Comparison of ENCODE assay signal across 8 cellular contexts in the genomic region with DNA sequence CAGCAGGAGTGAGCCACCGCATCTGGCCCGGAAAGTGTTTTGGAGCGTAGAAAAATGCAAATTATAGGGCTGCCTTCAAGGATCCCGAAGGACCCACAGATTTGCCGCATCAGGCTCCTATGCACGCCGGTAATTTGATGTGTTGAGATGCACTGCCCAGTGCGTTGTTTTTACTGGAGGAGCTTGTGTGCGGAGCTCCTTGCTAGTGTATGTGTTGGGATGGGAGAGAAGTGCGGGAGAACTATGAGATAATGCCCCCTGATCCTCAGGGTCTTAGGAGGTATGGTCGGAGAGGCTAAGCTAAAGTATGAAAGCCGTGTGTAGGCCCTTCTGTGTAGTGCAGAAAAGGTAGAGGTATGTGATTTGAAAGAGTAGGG. TPM values are rescaled to one million over a fixed set of nuclear protein-coding genes. Genes with fewer than 3 reads are reported as not detected.
DNase-seq lines count a peak whose midpoint lies in the region; ATAC-seq and TF ChIP-seq lines count a peak whose summit lies in the region.

No MANE protein-coding gene starts in this region.

- no peak overlapping the region for H3T11ph ChIP-seq in H9 (ENCODE audit: low read length)

- H2BK20ac ChIP-seq in H9 (ENCODE audit: low read depth, low read length, poor library complexity, severe bottlenecking), result no peak overlapping the region

- H3K4me1 ChIP-seq in H9 (ENCODE audit: insufficient read depth, low read length), result no peaks in the 10 kb centered on the region
- peaks cover 7 to 46% (median 19%) of the 10 kb centered on the region in 3 donors for H3K4me1 ChIP-seq in esophagus squamous epithelium

- H3K4me3 Mint-ChIP-seq in H9, result peak overlapping the region; percentile 96 to 98
- H3K4me3 Mint-ChIP-seq in WTC11, result peak overlapping the region; percentile 93
- peak overlapping the region; percentile 94 for H3K4me3 Mint-ChIP-seq in progenitor cell of endocrine pancreas (ENCODE audit: low read depth)

- WGBS in H9 (ENCODE audit: extremely low coverage, insufficient read length, low lambda C conversion rate), result no CpG with 5 or more reads among the region's 12 CpGs
- 0 to 1% methylated on average over 10 to 12 of the region's 12 CpGs for WGBS in esophagus squamous epithelium, 2 donors

- no peak overlapping the region for H2BK15ac ChIP-seq in H9 (ENCODE audit: low read depth, low read length)

- no peak overlapping the region for H2BK12ac ChIP-seq in H9 (ENCODE audit: insufficient read length, low read depth, low read length)

- peaks cover 11% of the 10 kb centered on the region; the same call in 1 of the 2 replicates for H3K79me2 ChIP-seq in H9 (ENCODE audit: insufficient read depth, low read length)

- H3K27me3 Mint-ChIP-seq in H9 (ENCODE audit: low read depth), result no peaks in the 10 kb centered on the region
- H3K27me3 Mint-ChIP-seq in WTC11 (ENCODE audit: low read depth), result no peaks in the 10 kb centered on the region
- no peaks in the 10 kb centered on the region for H3K27me3 Mint-ChIP-seq in progenitor cell of endocrine pancreas

- peaks cover 12% of the 10 kb centered on the region for H3K23me2 ChIP-seq in H9 (ENCODE audit: insufficient read length, low read depth, low read length, poor library complexity, severe bottlenecking)

- no peaks in the 10 kb centered on the region for H4K20me1 ChIP-seq in H9 (ENCODE audit: control insufficient read depth, insufficient read depth, insufficient read length)

- H2AFZ ChIP-seq in H9 (ENCODE audit: low read length), result no peak overlapping the region

- peak overlapping the region; percentile 78 for H3K9ac ChIP-seq in H9 (ENCODE audit: extremely low read depth, insufficient read length, low read length)

- no peak overlapping the region for H4K91ac ChIP-seq in H9 (ENCODE audit: insufficient read length, low read depth, low read length)

- peak; percentile 10 for DNase-seq in CD1c-positive myeloid dendritic cell (ENCODE audit: extremely low spot score)
- DNase-seq in H9, result peak; percentile 34
- peak; percentile 20 for DNase-seq in WTC11 (ENCODE audit: low spot score)
- no peak for DNase-seq in esophagus squamous epithelium (lab: John Stamatoyannopoulos, UW)
- DNase-seq in progenitor cell of endocrine pancreas (ENCODE audit: low spot score, unreplicated experiment), result no peak
- DNase-seq in posterior vena cava (ENCODE audit: low spot score), result no peak

- H2AK5ac ChIP-seq in H9 (ENCODE audit: insufficient read length, low read length), result no peak overlapping the region

- H2BK5ac ChIP-seq in H9 (ENCODE audit: insufficient read length, low read length), result no peak overlapping the region

- H3K18ac ChIP-seq in H9 (ENCODE audit: insufficient read length, low read depth, low read length), result no peak overlapping the region

- no peak for TF ChIP-seq CTCF in H9 (conservative IDR thresholded peaks at IDR 0.05)
- no peak for TF ChIP-seq CTCF in WTC11 (IDR thresholded peaks at IDR 0.05)
- no peak for TF ChIP-seq CTCF in esophagus squamous epithelium (IDR thresholded peaks at IDR 0.05)
- TF ChIP-seq CTCF in progenitor cell of endocrine pancreas (IDR thresholded peaks at IDR 0.05; ENCODE audit: unreplicated experiment), result no peak

- POLR2A ChIA-PET in WTC11 (lab: Charles Lee), result interaction anchor here (1.3 to 3.4 kb wide), 2 partner anchors 14 to 120 kb away, joined by 3 to 27 read pairs; partner anchors contain the start of gene RNU4ATAC

- peak overlapping the region; percentile 92 for H3K4me2 ChIP-seq in H9 (ENCODE audit: insufficient read depth, insufficient read length, low read length)

- no peak for TF ChIP-seq POLR2A in esophagus squamous epithelium (IDR thresholded peaks at IDR 0.05)

- H3K79me1 ChIP-seq in H9 (ENCODE audit: insufficient read depth, low read depth, low read length, poor library complexity, severe bottlenecking), result no peaks in the 10 kb centered on the region

- H3K36me3 Mint-ChIP-seq in H9 (ENCODE audit: insufficient read depth in 1 of 3, low read depth in 3 of 3) (peaks cover 0 to 8% (median 0%) of the 10 kb centered on the region in 3 experiments; a peak in 3 of 7 replicates), WTC11 (0 out of 2 replicates have a peak, but pooled peaks cover 8% of the 10 kb centered on the region), progenitor cell of endocrine pancreas (ENCODE audit: insufficient read depth) (no peaks in the 10 kb centered on the region)

- H3K23ac ChIP-seq in H9 (ENCODE audit: insufficient read length, low read depth, low read length), result no peak overlapping the region

- no peak overlapping the region for H3K4ac ChIP-seq in H9 (ENCODE audit: low read depth, low read length)

- no peak overlapping the region for H2BK120ac ChIP-seq in H9 (ENCODE audit: low read depth, low read length, poor library complexity, severe bottlenecking)

- H3K9me3 Mint-ChIP-seq in H9 (no peaks in the 10 kb centered on the region), WTC11 (no peaks in the 10 kb centered on the region), progenitor cell of endocrine pancreas (ENCODE audit: low read depth) (no peaks in the 10 kb centered on the region)

- peak overlapping the region; percentile 6; the same call in 1 of the 2 replicates for H3K14ac ChIP-seq in H9 (ENCODE audit: insufficient read depth, low read length)

- H3K56ac ChIP-seq in H9 (ENCODE audit: insufficient read length, low read depth, low read length), result no peak overlapping the region

- no peaks in the 10 kb centered on the region for H3K27me3 ChIP-seq in H9 (ENCODE audit: insufficient read depth, low read length)
- H3K27me3 ChIP-seq in esophagus squamous epithelium, result no peaks in the 10 kb centered on the region

- intact Hi-C loops in esophagus squamous epithelium (cut with DNase I), result no loop called here
- intact Hi-C loops in posterior vena cava (cut with DNase I), result loop anchor here in 1 of 2 donors (10.0 kb wide), 1 partner anchor 64 kb away; no protein-coding TSS in a partner anchor

- CTCF ChIA-PET in WTC11 (lab: Charles Lee), result no interaction called here

- H3K27ac ChIP-seq in H9 (ENCODE audit: insufficient read length, low read depth, low read length) (no peak overlapping the region), esophagus squamous epithelium (peak overlapping the region; percentile 97 to 99 (median 98))

- H3K27ac Mint-ChIP-seq in H9, result peak overlapping the region; percentile 99 to 100 (median 100)
- H3K27ac Mint-ChIP-seq in WTC11, result peak overlapping the region; percentile 100
- H3K27ac Mint-ChIP-seq in progenitor cell of endocrine pancreas, result peak overlapping the region; percentile 99

- H3K4me3 ChIP-seq in esophagus squamous epithelium, result peak overlapping the region; percentile 73 to 95 (median 81)

- no peaks in the 10 kb centered on the region for H3K36me3 ChIP-seq in esophagus squamous epithelium

- ATAC-seq in WTC11 (no peak), GM18498 (IDR thresholded peaks at IDR 0.05; ENCODE audit: unreplicated experiment) (no peak), HG02571 (IDR thresholded peaks at IDR 0.05; ENCODE audit: unreplicated experiment) (no peak)

- H3K4me1 Mint-ChIP-seq in H9 (peaks cover 20 to 23% of the 10 kb centered on the region in 2 experiments), WTC11 (peaks cover 22% of the 10 kb centered on the region), progenitor cell of endocrine pancreas (ENCODE audit: low read depth) (peaks cover 23% of the 10 kb centered on the region)

- no peak overlapping the region for H4K8ac ChIP-seq in H9 (replicated peaks; ENCODE audit: insufficient read length, low read depth, low read length)

- H4K5ac ChIP-seq in H9 (ENCODE audit: insufficient read length, low read depth, low read length), result no peak overlapping the region

- H3K9me3 ChIP-seq in H9 (ENCODE audit: control insufficient read depth, low read depth, low read length) (no peaks in the 10 kb centered on the region), esophagus squamous epithelium (no peaks in the 10 kb centered on the region)

TF ChIP-seq in WTC11, 78 proteins besides CTCF, POLR2A, EP300 and RAD21 (continues in another document):
- no peak for TF ChIP-seq ESRRA (CRISPR knock-in tag; IDR thresholded peaks at IDR 0.05; ENCODE audit: borderline replicate concordance)
- TF ChIP-seq, protein P1, sequence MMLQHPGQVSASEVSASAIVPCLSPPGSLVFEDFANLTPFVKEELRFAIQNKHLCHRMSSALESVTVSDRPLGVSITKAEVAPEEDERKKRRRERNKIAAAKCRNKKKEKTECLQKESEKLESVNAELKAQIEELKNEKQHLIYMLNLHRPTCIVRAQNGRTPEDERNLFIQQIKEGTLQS (CRISPR knock-in tag; conservative IDR thresholded peaks at IDR 0.05), result no peak
- TF ChIP-seq, protein P2, sequence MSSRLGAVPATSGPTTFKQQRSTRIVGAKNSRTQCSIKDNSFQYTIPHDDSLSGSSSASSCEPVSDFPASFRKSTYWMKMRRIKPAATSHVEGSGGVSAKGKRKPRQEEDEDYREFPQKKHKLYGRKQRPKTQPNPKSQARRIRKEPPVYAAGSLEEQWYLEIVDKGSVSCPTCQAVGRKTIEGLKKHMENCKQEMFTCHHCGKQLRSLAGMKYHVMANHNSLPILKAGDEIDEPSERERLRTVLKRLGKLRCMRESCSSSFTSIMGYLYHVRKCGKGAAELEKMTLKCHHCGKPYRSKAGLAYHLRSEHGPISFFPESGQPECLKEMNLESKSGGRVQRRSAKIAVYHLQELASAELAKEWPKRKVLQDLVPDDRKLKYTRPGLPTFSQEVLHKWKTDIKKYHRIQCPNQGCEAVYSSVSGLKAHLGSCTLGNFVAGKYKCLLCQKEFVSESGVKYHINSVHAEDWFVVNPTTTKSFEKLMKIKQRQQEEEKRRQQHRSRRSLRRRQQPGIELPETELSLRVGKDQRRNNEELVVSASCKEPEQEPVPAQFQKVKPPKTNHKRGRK (CRISPR knock-in tag; IDR thresholded peaks at IDR 0.05; ENCODE audit: borderline replicate concordance), result no peak
- no peak for TF ChIP-seq GTF2I (CRISPR knock-in tag; conservative IDR thresholded peaks at IDR 0.05)
- no peak for TF ChIP-seq ZBTB21 (CRISPR knock-in tag; IDR thresholded peaks at IDR 0.05; ENCODE audit: borderline replicate concordance)

RNA-seq across cellular contexts. Expression of gene CLASP1, which starts 1.3 kb away (rescaled TPM):
- total RNA-seq in H9 (2021), result 45.9 and 51.9 TPM in 2 replicates
- total RNA-seq in WTC11 (2021), result 47.2 to 50.0 TPM (median 48.7 TPM) in 3 replicates
- total RNA-seq in esophagus squamous epithelium, result 10 to 100 TPM; 28.9 to 58.0 (median 41.9) TPM
- 98.4 and 102 TPM in 2 replicates for total RNA-seq in progenitor cell of endocrine pancreas
- 10 to 100 TPM; 50.4 to 55.8 TPM for total RNA-seq in posterior vena cava

Comparison
In these comparisons a context has a peak if more than half of its experiments do, and no peak if none do; other contexts are left out.
1. DNase-seq: peak in CD1c-positive myeloid dendritic cell (single experiment), H9 (single experiment) and WTC11 (single experiment); none in esophagus squamous epithelium (single experiment), progenitor cell of endocrine pancreas (single experiment) and posterior vena cava (single experiment).
2. Peak in every context shown above with its lines, with median percentiles within 50 percentile points of each other: H3K27ac Mint-ChIP-seq and H3K4me3 Mint-ChIP-seq.